ENCODE assay signal across 8 cellular contexts in the genomic region with DNA sequence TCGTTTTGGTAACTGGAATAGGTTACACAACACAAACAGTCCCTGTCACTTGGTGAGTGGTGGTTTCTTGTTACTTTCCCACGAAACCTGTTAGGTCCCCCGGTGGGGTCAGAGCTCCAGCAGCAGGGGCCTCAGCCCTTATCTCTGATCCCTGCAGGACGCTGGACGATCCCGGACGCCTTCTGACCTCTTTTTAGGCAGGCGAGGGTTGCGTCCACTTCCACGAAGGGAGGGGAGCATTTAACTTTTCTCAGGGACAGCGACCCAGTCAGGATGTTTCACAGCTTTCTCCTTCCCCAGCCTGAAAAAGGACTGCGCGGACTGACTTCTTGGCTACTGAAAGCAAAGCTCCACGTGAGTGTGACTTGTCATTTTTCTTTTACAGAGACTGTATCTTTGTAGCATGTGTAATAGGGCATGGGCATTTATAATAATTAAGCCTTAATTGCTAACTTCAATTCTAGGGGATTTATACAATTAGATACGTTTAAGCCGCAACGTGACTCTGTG. TPM values are rescaled to one million over a fixed set of nuclear protein-coding genes. Genes with fewer than 3 reads are reported as not detected.
DNase-seq lines count a peak whose midpoint lies in the region; ATAC-seq and TF ChIP-seq lines count a peak whose summit lies in the region.

No MANE protein-coding gene starts in this region.

- H3K36me3 ChIP-seq in MM.1S (replicated peaks; ENCODE audit: insufficient read depth, low read length) (no peaks in the 10 kb centered on the region), mammary epithelial cell (ENCODE audit: insufficient read depth, low read length) (no peaks in the 10 kb centered on the region), right lobe of liver (peaks cover 0 to 9% (median 1%) of the 10 kb centered on the region in 4 donors), testis (ENCODE audit: low read depth, missing control alignments) (no peaks in the 10 kb centered on the region)

- no peaks in the 10 kb centered on the region for H4K20me1 ChIP-seq in MM.1S (ENCODE audit: insufficient read depth, low read length)
- H4K20me1 ChIP-seq in mammary epithelial cell (ENCODE audit: insufficient read depth, low read length) = no peaks in the 10 kb centered on the region

- H3K27me3 ChIP-seq in MM.1S (replicated peaks; ENCODE audit: insufficient read depth, low read length) (no peaks in the 10 kb centered on the region), mammary epithelial cell (ENCODE audit: insufficient read depth, low read length) (no peaks in the 10 kb centered on the region), right lobe of liver (no peaks in the 10 kb centered on the region), testis (no peaks in the 10 kb centered on the region)

- H3K4me1 ChIP-seq in MM.1S (ENCODE audit: low read length) (no peaks in the 10 kb centered on the region), mammary epithelial cell (ENCODE audit: insufficient read depth, low read length) (peaks cover 7% of the 10 kb centered on the region), right lobe of liver (peaks cover 0 to 10% (median 2%) of the 10 kb centered on the region in 4 donors), testis (no peaks in the 10 kb centered on the region)

- H3F3A ChIP-seq in MM.1S (ENCODE audit: insufficient read depth, low read length) = no peaks in the 10 kb centered on the region

- intact Hi-C loops in mammary epithelial cell (cut with micrococcal nuclease) = no loop called here
- intact Hi-C loops in right lobe of liver (cut with DNase I) = no loop called here
- intact Hi-C loops in testis (cut with DNase I; ENCODE audit: low total_unique reads) = no loop called here

- dilution Hi-C loops in mammary epithelial cell (cut with HindIII; ENCODE audit: low sequenced_read_pairs) = no loop called here

- H3K4me2 ChIP-seq in MM.1S (ENCODE audit: low read depth, low read length) (peak overlapping the region; percentile 59), mammary epithelial cell (ENCODE audit: insufficient read depth, low read depth, low read length) (peak overlapping the region; percentile 79)

- CTCF ChIA-PET in mammary epithelial cell (lab: Charles Lee; ENCODE audit: low non-redundant PET) = no interaction called here

- no peak for DNase-seq in MM.1S
- DNase-seq in mammary epithelial cell = peak; percentile 27
- peak in 1 of 3 donors; percentile 21 for DNase-seq in right lobe of liver
- DNase-seq in testis = no peak
- no peak for DNase-seq in NCI-H510A treated with DMSO at 0.1 percent for 48 hours (lab: John Stamatoyannopoulos, UW)

- in situ Hi-C loops in mammary epithelial cell (cut with MboI; ENCODE audit: low sequenced_read_pairs in 2 of 2) = no loop called here

- TF ChIP-seq POLR2A in right lobe of liver (IDR thresholded peaks at IDR 0.05) (no peak), testis (IDR thresholded peaks at IDR 0.05) (no peak)

- TF ChIP-seq CTCF in MM.1S (IDR thresholded peaks at IDR 0.05; ENCODE audit: low read length) (no peak), mammary epithelial cell (conservative IDR thresholded peaks at IDR 0.05 in 1 of 2, IDR thresholded peaks at IDR 0.05 in 1 of 2; ENCODE audit: extremely low read depth in 1 of 2, insufficient read depth in 1 of 2, low read depth in 1 of 2, low read length in 2 of 2) (no peak), right lobe of liver (IDR thresholded peaks at IDR 0.05) (no peak), testis (IDR thresholded peaks at IDR 0.05) (no peak)

- H3K79me2 ChIP-seq in MM.1S (ENCODE audit: low read length) (no peaks in the 10 kb centered on the region), mammary epithelial cell (ENCODE audit: insufficient read depth, low read length) (peaks cover 14% of the 10 kb centered on the region)

- peak overlapping the region; percentile 66; the same call in 1 of the 2 replicates for H3K4me3 ChIP-seq in MM.1S (ENCODE audit: low read length)
- H3K4me3 ChIP-seq in mammary epithelial cell (replicated peaks in 1 of 3; ENCODE audit: insufficient read depth in 1 of 3, low read depth in 2 of 3, low read length in 3 of 3) = peak overlapping the region; percentile 66 to 80 (median 68)
- H3K4me3 ChIP-seq in right lobe of liver = peak overlapping the region; percentile 74 to 89 (median 86)
- H3K4me3 ChIP-seq in testis = peak overlapping the region; percentile 87 to 97

- no TSS peak for BruUV-seq in mammary epithelial cell (replicated peaks; lab: Mats Ljungman, UMichigan)

- peak overlapping the region; percentile 89 for H2AFZ ChIP-seq in MM.1S (ENCODE audit: low read length)
- peak overlapping the region; percentile 99 for H2AFZ ChIP-seq in mammary epithelial cell (ENCODE audit: low read depth, low read length)

- no peak overlapping the region for H3K27ac ChIP-seq in MM.1S (ENCODE audit: low read length)
- peak overlapping the region; percentile 28 for H3K27ac ChIP-seq in mammary epithelial cell (ENCODE audit: insufficient read depth, low read depth, low read length)
- peak overlapping the region in 1 of 3 donors; percentile 60 for H3K27ac ChIP-seq in right lobe of liver
- peak overlapping the region in 1 of 2 donors; percentile 62 for H3K27ac ChIP-seq in testis

- peak; percentile 8 for ATAC-seq in GM18502 (IDR thresholded peaks at IDR 0.05; ENCODE audit: poor library complexity, unreplicated experiment)
- ATAC-seq in right lobe of liver = peak; percentile 5 to 17 (median 11)
- no peak for ATAC-seq in GM18520 (IDR thresholded peaks at IDR 0.05; ENCODE audit: unreplicated experiment)
- ATAC-seq in GM19035 (IDR thresholded peaks at IDR 0.05; ENCODE audit: unreplicated experiment) = no peak

- H3K9me2 ChIP-seq in MM.1S (replicated peaks; ENCODE audit: insufficient read depth, low read length) = no peaks in the 10 kb centered on the region

- H3K9me3 ChIP-seq in MM.1S (replicated peaks; ENCODE audit: insufficient read depth, low read length) = no peaks in the 10 kb centered on the region
- no peaks in the 10 kb centered on the region for H3K9me3 ChIP-seq in mammary epithelial cell (replicated peaks; ENCODE audit: insufficient read depth, low read length)
- H3K9me3 ChIP-seq in right lobe of liver = no peaks in the 10 kb centered on the region
- H3K9me3 ChIP-seq in testis = no peaks in the 10 kb centered on the region

- WGBS in mammary epithelial cell (ENCODE audit: low coverage, missing lambda C conversion rate) = 10% methylated on average over 17 of the region's 17 CpGs
- 18% methylated on average over 14 of the region's 17 CpGs for WGBS in right lobe of liver (ENCODE audit: insufficient coverage, low coverage, low lambda C conversion rate, missing lambda C conversion rate)
- 9 to 10% methylated on average over 17 of the region's 17 CpGs for WGBS in testis, 2 donors

- H3K9ac ChIP-seq in MM.1S (ENCODE audit: low read length) = no peak overlapping the region
- peak overlapping the region; percentile 24 for H3K9ac ChIP-seq in mammary epithelial cell (ENCODE audit: insufficient read depth, low read length)

RNA-seq across cellular contexts. Expression of a gene that starts 0.7 kb away (rescaled TPM):
- 10 to 100 TPM in 1 of 2 donors, 1 to 10 TPM in 1; 8.9 to 10.5 TPM for total RNA-seq in mammary epithelial cell
- 2.7 TPM for polyA plus RNA-seq in mammary epithelial cell
- 1.9 TPM for polyA minus RNA-seq in mammary epithelial cell
- 1 to 10 TPM; 2.4 to 5.6 (median 3.5) TPM for total RNA-seq in right lobe of liver
- 1 to 10 TPM; 7.9 to 8.5 TPM for total RNA-seq in testis
- 3.4 TPM for polyA plus RNA-seq in testis (ENCODE audit: insufficient read depth, low read depth, low replicate concordance)

RNA-seq across cellular contexts. Expression of a gene that starts 22.8 kb away (rescaled TPM):
- total RNA-seq in mammary epithelial cell (10 to 100 TPM; 15.2 to 19.6 TPM), right lobe of liver (10 to 100 TPM in 1 of 6 experiments, 1 to 10 TPM in 5; 5.2 to 10.7 (median 8.1) TPM), testis (10 to 100 TPM; 44.1 to 54.0 TPM)
- polyA plus RNA-seq in mammary epithelial cell (9.8 TPM), testis (ENCODE audit: insufficient read depth, low read depth, low replicate concordance) (27.4 TPM)
- 24.8 TPM for polyA minus RNA-seq in mammary epithelial cell

RNA-seq across cellular contexts. Expression of a gene that starts 28.9 kb away (rescaled TPM):
- total RNA-seq in mammary epithelial cell (1 to 10 TPM; 3.7 to 4.5 TPM), right lobe of liver (1 to 10 TPM in 5 of 6 experiments, under 1 TPM in 1; 0.74 to 2.2 (median 1.8) TPM), testis (1 to 10 TPM; 5.0 to 7.4 TPM)
- polyA plus RNA-seq in mammary epithelial cell (0.96 TPM), testis (ENCODE audit: insufficient read depth, low read depth, low replicate concordance) (5.1 TPM)
- polyA minus RNA-seq in mammary epithelial cell = 4.6 TPM

RNA-seq across cellular contexts. Expression of a gene that starts 47.9 kb away (rescaled TPM):
- total RNA-seq in mammary epithelial cell (10 to 100 TPM; 15.3 to 24.0 TPM), right lobe of liver (10 to 100 TPM in 2 of 6 experiments, 1 to 10 TPM in 4; 6.9 to 13.6 (median 8.0) TPM), testis (10 to 100 TPM; 21.8 to 22.7 TPM)
- polyA plus RNA-seq in mammary epithelial cell (4.4 TPM), testis (ENCODE audit: insufficient read depth, low read depth, low replicate concordance) (11.3 TPM)
- polyA minus RNA-seq in mammary epithelial cell = 0.31 TPM

Comparison
In these comparisons a context has a peak if more than half of its experiments do, and no peak if none do; other contexts are left out.
1. ATAC-seq: peak in GM18502 (single experiment) and right lobe of liver (4 of 4); none in GM18520 (single experiment) and GM19035 (single experiment).
2. Peak in every context shown above with its lines, with median percentiles within 50 percentile points of each other: H3K4me3 ChIP-seq.